ENCODE assay signal across 13 cellular contexts in the genomic region with DNA sequence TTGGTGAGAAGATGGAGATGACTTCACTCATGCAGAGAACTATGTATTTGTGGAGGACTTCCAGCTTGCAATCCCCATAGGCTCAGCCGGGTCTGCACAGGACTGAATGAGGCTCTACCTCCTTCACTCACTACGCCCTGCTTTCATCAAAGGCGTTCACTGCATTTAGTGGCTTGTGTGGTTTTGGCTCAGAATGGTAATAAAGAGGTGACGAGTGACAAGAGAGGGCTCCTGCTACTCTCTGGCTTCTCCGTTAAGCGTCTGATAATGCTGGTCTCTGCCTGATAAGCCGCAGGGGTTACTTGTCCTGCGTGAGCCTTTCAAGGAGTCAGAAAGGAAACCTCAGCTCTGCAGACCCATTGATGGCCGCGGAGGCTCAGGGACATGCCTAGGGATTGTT.
DNase-seq lines count a peak whose midpoint lies in the region; ATAC-seq lines count a peak whose summit lies in the region.
"Had no signal": no experiment of that assay in that cellular context is flagged by ENCODE, and none has a peak within 500 bp of the region (broad histone marks: within the 10 kb centered on the region; RNA-seq: fewer than 3 reads in every experiment).

No MANE protein-coding gene starts in this region.

- H3K27ac Mint-ChIP-seq in activated T-cell treated with anti-CD3 and anti-CD28 coated beads, Interleukin-2, amount 50 U/mL, for 24 hours, result no peak overlapping the region
- H3K27ac Mint-ChIP-seq in stimulated activated memory B cell treated with anti-CD40 and anti-IgM and Interleukin-4, amounts not matched to agents 10 μg/mL and 1 μg/mL and 100 μg/mL, for 72 hours, result no peak overlapping the region

- H3K4me2 ChIP-seq in mesendoderm (ENCODE audit: low read length), result no peak overlapping the region

- H3K4ac ChIP-seq in mesendoderm (ENCODE audit: low read depth, low read length), result no peak overlapping the region

- H3K4me3 ChIP-seq in mesendoderm (ENCODE audit: low read length), result no peak overlapping the region
- H3K4me3 ChIP-seq: upper lobe of left lung had no signal

- no peaks in the 10 kb centered on the region for H3K4me1 ChIP-seq in mesendoderm (ENCODE audit: control insufficient read depth, low read depth, low read length)
- H3K4me1 ChIP-seq: upper lobe of left lung had no signal

- no peak overlapping the region for H3K18ac ChIP-seq in mesendoderm (ENCODE audit: low read length)

- H3K79me2 ChIP-seq in mesendoderm (ENCODE audit: control insufficient read depth, insufficient read depth, low read length), result no peaks in the 10 kb centered on the region

- H2BK5ac ChIP-seq in mesendoderm (ENCODE audit: low read length), result no peak overlapping the region

- H3K4me3 Mint-ChIP-seq in activated T-cell treated with anti-CD3 and anti-CD28 coated beads, Interleukin-2, amount 50 U/mL, for 4 hours, result no peak overlapping the region
- no peak overlapping the region for H3K4me3 Mint-ChIP-seq in activated T-cell treated with anti-CD3 and anti-CD28 coated beads, Interleukin-2, amount 50 U/mL, for 24 hours
- no peak overlapping the region for H3K4me3 Mint-ChIP-seq in stimulated activated memory B cell treated with anti-CD40 and anti-IgM and Interleukin-4, amounts not matched to agents 10 μg/mL and 1 μg/mL and 100 μg/mL, for 72 hours

- H3K27me3 Mint-ChIP-seq in activated T-cell treated with anti-CD3 and anti-CD28 coated beads, Interleukin-2, amount 50 U/mL, for 4 hours (ENCODE audit: low read depth), result peaks cover 10% of the 10 kb centered on the region
- peaks cover 15% of the 10 kb centered on the region for H3K27me3 Mint-ChIP-seq in activated T-cell treated with anti-CD3 and anti-CD28 coated beads, Interleukin-2, amount 50 U/mL, for 24 hours
- H3K27me3 Mint-ChIP-seq in stimulated activated memory B cell treated with anti-CD40 and anti-IgM and Interleukin-4, amounts not matched to agents 10 μg/mL and 1 μg/mL and 100 μg/mL, for 72 hours, result peaks cover 10% of the 10 kb centered on the region

- no peak overlapping the region for H4K5ac ChIP-seq in mesendoderm (ENCODE audit: low read length)

- no peak overlapping the region for H3K9ac ChIP-seq in mesendoderm (ENCODE audit: low read length)

- H3K36me3 Mint-ChIP-seq in activated T-cell treated with anti-CD3 and anti-CD28 coated beads, Interleukin-2, amount 50 U/mL, for 4 hours (ENCODE audit: insufficient read depth), result no peaks in the 10 kb centered on the region
- no peaks in the 10 kb centered on the region for H3K36me3 Mint-ChIP-seq in activated T-cell treated with anti-CD3 and anti-CD28 coated beads, Interleukin-2, amount 50 U/mL, for 24 hours (ENCODE audit: low read depth)
- no peaks in the 10 kb centered on the region for H3K36me3 Mint-ChIP-seq in stimulated activated memory B cell treated with anti-CD40 and anti-IgM and Interleukin-4, amounts not matched to agents 10 μg/mL and 1 μg/mL and 100 μg/mL, for 72 hours

- no peak overlapping the region for H2BK120ac ChIP-seq in mesendoderm (ENCODE audit: low read depth, low read length)

- H3K27me3 ChIP-seq in mesendoderm (ENCODE audit: insufficient read depth, low read length, poor library complexity), result no peaks in the 10 kb centered on the region
- H3K27me3 ChIP-seq: upper lobe of left lung had no signal

- no peaks in the 10 kb centered on the region for H3K79me1 ChIP-seq in mesendoderm (ENCODE audit: low read length)

- no peak overlapping the region for H4K8ac ChIP-seq in mesendoderm (ENCODE audit: low read depth, low read length)

- H2AK5ac ChIP-seq in mesendoderm (ENCODE audit: low read length), result no peak overlapping the region

- H3K36me3 ChIP-seq in mesendoderm (ENCODE audit: control insufficient read depth, insufficient read depth, low read length), result no peaks in the 10 kb centered on the region
- H3K36me3 ChIP-seq: upper lobe of left lung had no signal

- no peak overlapping the region for H3K23ac ChIP-seq in mesendoderm (ENCODE audit: low read length)

- no peak overlapping the region for H3K56ac ChIP-seq in mesendoderm (ENCODE audit: low read length)

- H3K27ac ChIP-seq in mesendoderm (ENCODE audit: low read depth, low read length), result no peak overlapping the region
- H3K27ac ChIP-seq: RWPE1, upper lobe of left lung had no signal

- DNase-seq in activated T-cell treated with anti-CD3 and anti-CD28 coated beads, Interleukin-2, amount 50 U/mL, for 4 hours, result no peak
- no peak for DNase-seq in activated T-cell treated with anti-CD3 and anti-CD28 coated beads, Interleukin-2, amount 50 U/mL, for 24 hours
- peak; percentile 33 for DNase-seq in T follicular helper cell (ENCODE audit: low read depth)
- DNase-seq in astrocyte of the hippocampus (ENCODE audit: low read depth, low spot score), result peak; percentile 23
- DNase-seq in mesendoderm, result peak; percentile 95
- DNase-seq: activated CD8-positive, alpha-beta memory T cell treated with anti-CD3 and anti-CD28 coated beads, Interleukin-2, amount 50 U/mL, for 48 hours; Karpas-422; NCI-H187 treated with DMSO at 0.1 percent for 48 hours; upper lobe of left lung had no signal

- WGBS in mesendoderm (ENCODE audit: extremely low coverage, insufficient coverage, low lambda C conversion rate), result no CpG with 5 or more reads among the region's 10 CpGs

- H2BK15ac ChIP-seq in mesendoderm (replicated peaks; ENCODE audit: low read depth), result no peak overlapping the region

- no peaks in the 10 kb centered on the region for H3K9me3 Mint-ChIP-seq in activated T-cell treated with anti-CD3 and anti-CD28 coated beads, Interleukin-2, amount 50 U/mL, for 4 hours
- no peaks in the 10 kb centered on the region for H3K9me3 Mint-ChIP-seq in activated T-cell treated with anti-CD3 and anti-CD28 coated beads, Interleukin-2, amount 50 U/mL, for 24 hours
- no peaks in the 10 kb centered on the region for H3K9me3 Mint-ChIP-seq in stimulated activated memory B cell treated with anti-CD40 and anti-IgM and Interleukin-4, amounts not matched to agents 10 μg/mL and 1 μg/mL and 100 μg/mL, for 72 hours

- H3K4me1 Mint-ChIP-seq in activated T-cell treated with anti-CD3 and anti-CD28 coated beads, Interleukin-2, amount 50 U/mL, for 4 hours (ENCODE audit: low read depth), result peaks cover 12% of the 10 kb centered on the region
- peaks cover 14% of the 10 kb centered on the region for H3K4me1 Mint-ChIP-seq in activated T-cell treated with anti-CD3 and anti-CD28 coated beads, Interleukin-2, amount 50 U/mL, for 24 hours (ENCODE audit: low read depth)
- peaks cover 12% of the 10 kb centered on the region for H3K4me1 Mint-ChIP-seq in stimulated activated memory B cell treated with anti-CD40 and anti-IgM and Interleukin-4, amounts not matched to agents 10 μg/mL and 1 μg/mL and 100 μg/mL, for 72 hours

- peak; percentile 50 to 58 for ATAC-seq in activated T-cell treated with anti-CD3 and anti-CD28 coated beads, Interleukin-2, amount 50 U/mL, for 4 hours
- ATAC-seq in GM21786 (IDR thresholded peaks at IDR 0.05; ENCODE audit: unreplicated experiment) (no peak), HG02885 (IDR thresholded peaks at IDR 0.05; ENCODE audit: poor library complexity, unreplicated experiment) (no peak)
- no peak for ATAC-seq in stimulated activated memory B cell treated with anti-CD40 and anti-IgM and Interleukin-4, amounts not matched to agents 10 μg/mL and 1 μg/mL and 100 μg/mL, for 72 hours

Comparison
In these comparisons a context has a peak if more than half of its experiments do, and no peak if none do; other contexts are left out.
1. ATAC-seq: peak in activated T-cell treated with anti-CD3 and anti-CD28 coated beads, Interleukin-2, amount 50 U/mL, for 4 hours (2 of 2); none in GM21786 (single experiment), HG02885 (single experiment) and stimulated activated memory B cell treated with anti-CD40 and anti-IgM and Interleukin-4, amounts not matched to agents 10 μg/mL and 1 μg/mL and 100 μg/mL, for 72 hours (single experiment).
2. DNase-seq: peak in T follicular helper cell (single experiment), astrocyte of the hippocampus (single experiment) and mesendoderm (single experiment); none in activated T-cell treated with anti-CD3 and anti-CD28 coated beads, Interleukin-2, amount 50 U/mL, for 4 hours (single experiment) and activated T-cell treated with anti-CD3 and anti-CD28 coated beads, Interleukin-2, amount 50 U/mL, for 24 hours (single experiment).